8 cellular contexts compared by ENCODE assay signal in genomic region chr20:3045816-3046676, GRCh38. TPM values are rescaled to one million over a fixed set of nuclear protein-coding genes. Genes with fewer than 3 reads are reported as not detected.
DNase-seq lines count a peak whose midpoint lies in the region; ATAC-seq and TF ChIP-seq lines count a peak whose summit lies in the region.

Gene MRPS26 (plus strand): TSS chr20:3046052. CDS start chr20:3046069, 17 bp downstream.

- ATAC-seq in GM21526 (IDR thresholded peaks at IDR 0.05; ENCODE audit: low FRiP score, unreplicated experiment): peak; percentile 80
- ATAC-seq in IMR-90 (ENCODE audit: low read depth): peak; percentile 94
- ATAC-seq in RWPE2 (ENCODE audit: low read depth): peak; percentile 87

- H2BK5ac ChIP-seq in IMR-90 (ENCODE audit: low read depth, low read length, poor library complexity, severe bottlenecking): peak within 1 kb of the TSS; percentile 97

- peak within 1 kb of the TSS; percentile 86 for H2AK5ac ChIP-seq in IMR-90 (ENCODE audit: low read depth, low read length)

- WGBS in IMR-90 (ENCODE audit: extremely low coverage in 2 of 2, insufficient read length in 1 of 2), 2 experiments: 1% methylated on average over 71 of the region's 104 CpGs; no CpG with 5 or more reads in 1 of the 2 experiments
- 0 to 1% (median 0%) methylated on average over 18 to 104 of the region's 104 CpGs for WGBS in stomach, 5 donors

- peaks cover 5% of the 10 kb centered on the region for H3K27me3 Mint-ChIP-seq in neural crest cell (ENCODE audit: low read depth)

- H3K27me3 ChIP-seq in IMR-90 (ENCODE audit: control insufficient read depth, insufficient read depth, low read length) (no peaks in the 10 kb centered on the region), RWPE2 (ENCODE audit: insufficient read depth, poor library complexity, severe bottlenecking) (no peaks in the 10 kb centered on the region), stomach (no peaks in the 10 kb centered on the region)

- H3K18ac ChIP-seq in IMR-90 (ENCODE audit: low read depth, low read length): peak within 1 kb of the TSS; percentile 36; the same call in 1 of the 2 replicates

- peak within 1 kb of the TSS; percentile 91 for H3K4me3 Mint-ChIP-seq in neural crest cell

- in situ Hi-C loops in IMR-90 (cut with MboI; ENCODE audit: low sequenced_read_pairs): no loop called here

- H3K36me3 ChIP-seq in IMR-90 (ENCODE audit: control insufficient read depth, insufficient read depth, low read length): peaks cover 21% of the 10 kb centered on the region
- H3K36me3 ChIP-seq in RWPE2 (ENCODE audit: low read depth): peaks cover 31% of the 10 kb centered on the region
- peaks cover 22 to 37% (median 32%) of the 10 kb centered on the region in 4 donors for H3K36me3 ChIP-seq in stomach

- no peaks in the 10 kb centered on the region for H3K9me3 ChIP-seq in IMR-90 (ENCODE audit: control insufficient read depth, insufficient read depth, low read length)
- H3K9me3 ChIP-seq in RWPE2 (ENCODE audit: severe bottlenecking): no peaks in the 10 kb centered on the region
- H3K9me3 ChIP-seq in stomach: no peaks in the 10 kb centered on the region

- H3K4me2 ChIP-seq in IMR-90 (ENCODE audit: low read depth, low read length): peak within 1 kb of the TSS; percentile 83

- peak within 1 kb of the TSS; percentile 100 for H2AFZ ChIP-seq in IMR-90 (replicated peaks; ENCODE audit: low read length, poor library complexity)

- H3K9ac ChIP-seq in IMR-90 (ENCODE audit: low read depth, low read length): peak within 1 kb of the TSS; percentile 83

- CTCF ChIA-PET in IMR-90 (lab: Yijun Ruan, JAX): no interaction called here

- peak within 1 kb of the TSS; percentile 87 for H4K5ac ChIP-seq in IMR-90 (ENCODE audit: low read depth, low read length)

- H2AK9ac ChIP-seq in IMR-90 (replicated peaks; ENCODE audit: low read depth, low read length, poor library complexity): peak within 1 kb of the TSS; percentile 95

- POLR2A ChIA-PET in IMR-90 (lab: Charles Lee; ENCODE audit: unreplicated experiment): interaction anchor here (0.5 to 0.7 kb wide), 2 partner anchors 13 to 32 kb away, joined by 3 read pairs; no protein-coding TSS in a partner anchor

- H3K4me1 ChIP-seq in IMR-90 (ENCODE audit: control insufficient read depth, insufficient read depth, low read length) (peaks cover 13% of the 10 kb centered on the region), RWPE2 (ENCODE audit: insufficient read depth, poor library complexity, severe bottlenecking) (no peaks in the 10 kb centered on the region), stomach (peaks cover 18 to 53% (median 46%) of the 10 kb centered on the region in 4 donors)

- DNase-seq in DMS53 treated with DMSO at 0.1 percent for 48 hours (lab: John Stamatoyannopoulos, UW; ENCODE audit: unreplicated experiment) (peak; percentile 85), IMR-90 (peak; percentile 81), RWPE2 (ENCODE audit: low spot score) (peak; percentile 89), fibroblast of villous mesenchyme (ENCODE audit: low read depth) (peak; percentile 88), neural crest cell (ENCODE audit: low read depth, low spot score) (peak; percentile 84), stomach (peak; percentile 91)
- peak; percentile 92 for DNase-seq in activated effector memory CD4-positive, alpha-beta T cell treated with anti-CD3 and anti-CD28 coated beads, Interleukin-2, amount 50 U/mL, for 16 hours

- intact Hi-C loops in IMR-90 (cut with micrococcal nuclease) (no loop called here), stomach (cut with DNase I; ENCODE audit: low total_unique reads) (no loop called here)

- dilution Hi-C loops in IMR-90 (cut with HindIII; ENCODE audit: low sequenced_read_pairs, unreplicated experiment): no loop called here

- H3K14ac ChIP-seq in IMR-90 (replicated peaks; ENCODE audit: low read depth, low read length): peak within 1 kb of the TSS; percentile 91

- peaks cover 24% of the 10 kb centered on the region for H3K9me1 ChIP-seq in IMR-90 (ENCODE audit: insufficient read depth, low read length)

- H4K20me1 ChIP-seq in IMR-90 (ENCODE audit: insufficient read depth, low read length): peaks cover 10% of the 10 kb centered on the region

- TF ChIP-seq CTCF in IMR-90 (conservative IDR thresholded peaks at IDR 0.05; ENCODE audit: low read depth, low read length): no peak
- peak; percentile 14 for TF ChIP-seq CTCF in RWPE2 (IDR thresholded peaks at IDR 0.05; ENCODE audit: poor library complexity, severe bottlenecking)
- no peak for TF ChIP-seq CTCF in fibroblast of villous mesenchyme (IDR thresholded peaks at IDR 0.05; ENCODE audit: insufficient read depth, low read depth, low read length)
- no peak for TF ChIP-seq CTCF in neural crest cell (conservative IDR thresholded peaks at IDR 0.05)
- TF ChIP-seq CTCF in stomach (IDR thresholded peaks at IDR 0.05): no peak

- H3K9me3 Mint-ChIP-seq in neural crest cell: no peaks in the 10 kb centered on the region

- no peak for TF ChIP-seq EP300 in stomach (IDR thresholded peaks at IDR 0.05)

- H4K8ac ChIP-seq in IMR-90 (ENCODE audit: low read depth in 2 of 2, low read length in 2 of 2): peak within 1 kb of the TSS; percentile 59 to 91

- peaks cover 23% of the 10 kb centered on the region for H3K36me3 Mint-ChIP-seq in neural crest cell (ENCODE audit: low read depth)

- H3K27ac ChIP-seq in IMR-90 (ENCODE audit: insufficient read depth, low read length) (peak within 1 kb of the TSS; percentile 94), RWPE2 (ENCODE audit: poor library complexity, severe bottlenecking) (peak within 1 kb of the TSS; percentile 36), stomach (peak within 1 kb of the TSS; percentile 91 to 96 (median 94))

- peak within 1 kb of the TSS; percentile 57; the same call in 1 of the 3 replicates for H2BK15ac ChIP-seq in IMR-90 (ENCODE audit: low read depth, low read length)

- TF ChIP-seq POLR2A in IMR-90 (IDR thresholded peaks at IDR 0.05; ENCODE audit: low read depth, low read length) (no peak; the same call in 1 of the 2 replicates), stomach (IDR thresholded peaks at IDR 0.05) (no peak)

- H3K4ac ChIP-seq in IMR-90 (ENCODE audit: low read depth, low read length): peak within 1 kb of the TSS; percentile 92

- peak within 1 kb of the TSS; percentile 90 for H2BK120ac ChIP-seq in IMR-90 (ENCODE audit: low read depth, low read length)

- no peak for TF ChIP-seq RAD21 in IMR-90 (IDR thresholded peaks at IDR 0.05; ENCODE audit: low read length)

- H3K4me3 ChIP-seq in IMR-90 (ENCODE audit: insufficient read depth, low read depth, low read length) (peak within 1 kb of the TSS; percentile 83), RWPE2 (ENCODE audit: severe bottlenecking) (peak within 1 kb of the TSS; percentile 65), fibroblast of villous mesenchyme (ENCODE audit: low read depth, low read length) (peak within 1 kb of the TSS; percentile 82), stomach (peak within 1 kb of the TSS; percentile 85 to 97 (median 96))

- H3K56ac ChIP-seq in IMR-90 (ENCODE audit: extremely low read depth, insufficient read depth, low read length): peak within 1 kb of the TSS; percentile 65

- H2BK20ac ChIP-seq in IMR-90 (ENCODE audit: low read depth, low read length): no peak within 1 kb of the TSS; the same call in 1 of the 2 replicates

- peak within 1 kb of the TSS; percentile 58 for H3K23ac ChIP-seq in IMR-90 (ENCODE audit: low read depth, low read length)

- BruUV-seq in IMR-90 (replicated peaks; lab: Mats Ljungman, UMichigan): no TSS peak

- H4K91ac ChIP-seq in IMR-90 (ENCODE audit: insufficient read depth, low read depth, low read length): peak within 1 kb of the TSS; percentile 91

- peak within 1 kb of the TSS; percentile 88 for H3K27ac Mint-ChIP-seq in neural crest cell (ENCODE audit: unreplicated experiment)

- peaks cover 10 to 23% of the 10 kb centered on the region in 2 experiments for H3K79me1 ChIP-seq in IMR-90 (ENCODE audit: low read depth in 1 of 2, low read length in 2 of 2)

- H3K4me1 Mint-ChIP-seq in neural crest cell: peaks cover 20% of the 10 kb centered on the region

TF ChIP-seq in IMR-90, 13 proteins besides CTCF, POLR2A, EP300 and RAD21:
- TF ChIP-seq MXI1 (IDR thresholded peaks at IDR 0.05; ENCODE audit: borderline replicate concordance, low read depth, low read length) (peak; percentile 73; the same call in 1 of the 2 replicates), RFX5 (IDR thresholded peaks at IDR 0.05; ENCODE audit: low read depth, low read length) (no peak), USF2 (IDR thresholded peaks at IDR 0.05; ENCODE audit: low read depth, low read length) (peak; percentile 24; the same call in 1 of the 2 replicates), MAZ (IDR thresholded peaks at IDR 0.05; ENCODE audit: borderline replicate concordance, low read depth, low read length) (peak; percentile 60; the same call in 1 of the 2 replicates)
TF ChIP-seq in IMR-90: peak in this region for 3.

RNA-seq across cellular contexts. Expression of gene MRPS26, which starts in this region (rescaled TPM):
- 22.2 and 24.7 TPM in 2 replicates for total RNA-seq in IMR-90 (2012; rRNA removed)
- polyA plus RNA-seq in IMR-90 (2012; rRNA removed): 38.6 and 49.5 TPM in 2 replicates
- polyA plus RNA-seq in IMR-90 (2012; cell fraction: cytosol; rRNA removed): 53.9 and 56.0 TPM in 2 replicates
- 20.0 and 35.2 TPM in 2 replicates for polyA plus RNA-seq in IMR-90 (2012; cell fraction: nucleus; rRNA removed; ENCODE audit: low replicate concordance)
- total RNA-seq in fibroblast of villous mesenchyme: 26.8 and 31.6 TPM in 2 replicates
- total RNA-seq in neural crest cell: 77.9 and 80.7 TPM in 2 replicates
- 100 to 1,000 TPM in 1 of 5 donors, 10 to 100 TPM in 3, 1 to 10 TPM in 1; 4.5 to 102 (median 34.5) TPM for total RNA-seq in stomach
- 10 to 100 TPM; 65.4 to 82.8 (median 74.3) TPM for polyA plus RNA-seq in stomach

Comparison
In these comparisons a context has a peak if more than half of its experiments do, and no peak if none do; other contexts are left out.
1. Peak in every context shown above with its lines: DNase-seq, ATAC-seq, H3K4me3 ChIP-seq and H3K27ac ChIP-seq.
2. H3K27ac ChIP-seq: peak in every context shown above with its lines; median percentile 94 in IMR-90; 94 in stomach; 36 in RWPE2.